ENCODE assay signal across 9 cellular contexts in the genomic region with DNA sequence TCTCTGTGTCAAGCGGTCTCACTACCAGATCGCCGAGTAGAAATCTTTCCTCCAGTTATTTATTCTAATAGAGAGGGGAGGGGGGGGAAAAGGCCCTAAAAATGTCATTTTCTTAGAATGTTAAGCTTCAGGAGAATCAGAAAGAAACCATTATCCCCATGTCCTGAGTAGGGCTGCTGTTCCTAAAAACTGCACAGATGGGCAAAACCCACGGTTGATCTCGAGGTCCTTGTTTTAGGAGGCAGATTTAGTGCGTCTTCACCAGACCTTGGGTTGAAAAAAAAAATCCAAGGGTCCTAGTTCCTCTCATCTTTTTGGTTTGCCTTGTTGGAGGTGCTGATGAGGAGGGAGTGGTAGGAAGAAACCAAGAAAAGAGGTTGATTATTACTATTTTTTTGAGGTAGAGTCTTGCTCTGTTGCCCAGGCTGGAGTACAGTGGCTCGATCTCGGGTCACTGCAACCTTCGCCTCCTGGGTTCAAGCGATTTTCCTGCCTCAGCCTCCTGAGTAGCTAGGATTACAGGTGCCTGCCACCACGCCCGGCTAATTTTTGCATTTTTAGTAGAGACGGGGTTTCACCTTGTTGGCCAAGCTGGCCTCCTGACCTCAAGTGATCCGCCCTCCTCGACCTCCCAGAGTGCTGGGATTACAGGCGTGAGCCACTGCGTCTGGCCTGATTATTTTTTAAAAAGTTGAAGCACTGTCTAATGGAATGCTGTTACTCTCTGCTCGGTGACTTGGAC. TPM values are rescaled to one million over a fixed set of nuclear protein-coding genes. Genes with fewer than 3 reads are reported as not detected.
DNase-seq lines count a peak whose midpoint lies in the region; ATAC-seq and TF ChIP-seq lines count a peak whose summit lies in the region.
"Had no signal": no experiment of that assay in that cellular context is flagged by ENCODE, and none has a peak within 500 bp of the region (broad histone marks: within the 10 kb centered on the region; RNA-seq: fewer than 3 reads in every experiment).

No MANE protein-coding gene starts in this region.

- H3K27ac ChIP-seq in SJSA1 (peak overlapping the region; percentile 90), psoas muscle (peak overlapping the region; percentile 98)

- DNase-seq in SJSA1 (ENCODE audit: low read depth in 1 of 2, low spot score in 2 of 2) (peak; percentile 53 to 61), fibroblast of mammary gland (ENCODE audit: low read depth) (no peak), psoas muscle (no peak), GM13976 (ENCODE audit: low spot score) (no peak), GM20000 (ENCODE audit: low spot score) (no peak), DMS114 treated with DMSO at 0.1 percent for 48 hours (lab: John Stamatoyannopoulos, UW; ENCODE audit: unreplicated experiment) (no peak)

- in situ Hi-C loops in GM13976 (cut with MboI; ENCODE audit: low sequenced_read_pairs, unreplicated experiment): no loop called here

- ATAC-seq in psoas muscle: no peak
- no peak for ATAC-seq in GM19035 (IDR thresholded peaks at IDR 0.05; ENCODE audit: unreplicated experiment)

- H3K4me1 ChIP-seq in SJSA1 (replicated peaks) (peaks cover 16% of the 10 kb centered on the region), psoas muscle (peaks cover 33% of the 10 kb centered on the region)

- H3K9me3 ChIP-seq in SJSA1 (replicated peaks): no peaks in the 10 kb centered on the region
- no peaks in the 10 kb centered on the region for H3K9me3 ChIP-seq in psoas muscle

- intact Hi-C loops in psoas muscle (cut with DNase I): no loop called here

- 50 to 61% (median 55%) methylated on average over 18 of the region's 18 CpGs for WGBS in psoas muscle, 3 donors

- H3K36me3 ChIP-seq in SJSA1: peaks cover 54% of the 10 kb centered on the region
- peaks cover 0 to 18% of the 10 kb centered on the region in 2 donors for H3K36me3 ChIP-seq in psoas muscle (ENCODE audit: insufficient read depth in 1 of 2, low read depth in 1 of 2)

- TF ChIP-seq CTCF in fibroblast of mammary gland (conservative IDR thresholded peaks at IDR 0.05; ENCODE audit: control insufficient read depth, insufficient read depth, low read depth, low read length) (no peak), psoas muscle (IDR thresholded peaks at IDR 0.05) (no peak), GM13976 (IDR thresholded peaks at IDR 0.05; ENCODE audit: borderline replicate concordance, control extremely low read depth, extremely low read depth, insufficient read depth, missing control alignments) (no peak), GM20000 (IDR thresholded peaks at IDR 0.05; ENCODE audit: extremely low read depth, missing control alignments) (no peak)

- peak overlapping the region; percentile 82 for H3K4me3 ChIP-seq in GM08714 (ENCODE audit: low read length)
- peak overlapping the region; percentile 100 for H3K4me3 ChIP-seq in SJSA1
- H3K4me3 ChIP-seq in fibroblast of mammary gland (ENCODE audit: control insufficient read depth, low read depth, low read length): peak overlapping the region; percentile 75
- H3K4me3 ChIP-seq in psoas muscle: peak overlapping the region; percentile 99

- H3K27me3 ChIP-seq in SJSA1 (replicated peaks): no peaks in the 10 kb centered on the region
- H3K27me3 ChIP-seq in psoas muscle (ENCODE audit: insufficient read depth in 3 of 3, low read length in 2 of 3): no peaks in the 10 kb centered on the region

RNA-seq across cellular contexts. Expression of a gene that starts 1.4 kb away (rescaled TPM):
- total RNA-seq in SJSA1 (2014; rRNA removed; shearing (Covaris generic)): 170 and 181 TPM in 2 replicates
- total RNA-seq in psoas muscle: 10 to 100 TPM; 32.2 to 66.1 (median 56.7) TPM
- 10 to 100 TPM; 24.3 to 56.3 (median 51.4) TPM for polyA plus RNA-seq in psoas muscle

RNA-seq across cellular contexts. Expression of a gene that starts 42.0 kb away (rescaled TPM):
- not detected in 2 replicates for total RNA-seq in SJSA1 (2014; rRNA removed; shearing (Covaris generic))
- 10 to 100 TPM in 2 of 4 donors, 1 to 10 TPM in 2; 6.0 to 41.3 (median 10.4) TPM for total RNA-seq in psoas muscle
- 1 to 10 TPM; 4.2 to 5.5 (median 4.4) TPM for polyA plus RNA-seq in psoas muscle
- total RNA-seq: M059J had no signal

Comparison
In these comparisons a context has a peak if more than half of its experiments do, and no peak if none do; other contexts are left out.
1. DNase-seq: peak in SJSA1 (2 of 2); none in fibroblast of mammary gland (single experiment), psoas muscle (0 of 2), GM13976 (single experiment), GM20000 (single experiment) and DMS114 treated with DMSO at 0.1 percent for 48 hours (single experiment).
2. Peak in every context shown above with its lines, with median percentiles within 50 percentile points of each other: H3K4me3 ChIP-seq.